Comparison of ENCODE assay signal across 2 cellular contexts in the genomic region with DNA sequence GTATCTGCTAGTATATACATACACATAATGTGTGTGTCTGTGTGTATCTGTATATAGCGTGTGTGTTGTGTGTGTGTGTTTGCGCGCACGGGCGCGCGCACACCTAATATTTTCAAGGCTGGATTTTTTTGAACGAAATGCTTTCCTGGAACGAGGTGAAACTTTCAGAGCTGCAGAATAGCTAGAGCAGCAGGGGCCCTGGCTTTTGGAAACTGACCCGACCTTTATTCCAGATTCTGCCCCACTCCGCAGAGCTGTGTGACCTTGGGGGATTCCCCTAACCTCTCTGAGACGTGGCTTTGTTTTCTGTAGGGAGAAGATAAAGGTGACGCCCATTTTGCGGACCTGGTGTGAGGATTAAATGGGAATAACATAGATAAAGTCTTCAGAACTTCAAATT.
TF ChIP-seq lines count a peak whose summit lies in the region.

No MANE protein-coding gene starts in this region.

TF ChIP-seq in SK-N-SH, 30 proteins besides CTCF, POLR2A, EP300 and RAD21 (continued from another document):
- TF ChIP-seq, protein P1, sequence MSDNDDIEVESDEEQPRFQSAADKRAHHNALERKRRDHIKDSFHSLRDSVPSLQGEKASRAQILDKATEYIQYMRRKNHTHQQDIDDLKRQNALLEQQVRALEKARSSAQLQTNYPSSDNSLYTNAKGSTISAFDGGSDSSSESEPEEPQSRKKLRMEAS (IDR thresholded peaks at IDR 0.05; ENCODE audit: low read depth) = no peak
- no peak for TF ChIP-seq RFX5 (IDR thresholded peaks at IDR 0.05; ENCODE audit: low read length)
- TF ChIP-seq SMC3 (IDR thresholded peaks at IDR 0.05; ENCODE audit: low read depth, low read length) = no peak
- TF ChIP-seq FOSL2 (IDR thresholded peaks at IDR 0.05; ENCODE audit: borderline replicate concordance, low read depth) = no peak
- no peak for TF ChIP-seq ELF1 (IDR thresholded peaks at IDR 0.05)
- no peak for TF ChIP-seq FOXM1 (IDR thresholded peaks at IDR 0.05; ENCODE audit: low read depth)
- TF ChIP-seq CHD2 (IDR thresholded peaks at IDR 0.05; ENCODE audit: low read length, partially characterized antibody) = no peak
- no peak for TF ChIP-seq TCF12 (IDR thresholded peaks at IDR 0.05)
- TF ChIP-seq RCOR1 (IDR thresholded peaks at IDR 0.05; ENCODE audit: low read length) = no peak
- TF ChIP-seq YY1 (IDR thresholded peaks at IDR 0.05; ENCODE audit: low read depth) = no peak
- TF ChIP-seq, protein P2, sequence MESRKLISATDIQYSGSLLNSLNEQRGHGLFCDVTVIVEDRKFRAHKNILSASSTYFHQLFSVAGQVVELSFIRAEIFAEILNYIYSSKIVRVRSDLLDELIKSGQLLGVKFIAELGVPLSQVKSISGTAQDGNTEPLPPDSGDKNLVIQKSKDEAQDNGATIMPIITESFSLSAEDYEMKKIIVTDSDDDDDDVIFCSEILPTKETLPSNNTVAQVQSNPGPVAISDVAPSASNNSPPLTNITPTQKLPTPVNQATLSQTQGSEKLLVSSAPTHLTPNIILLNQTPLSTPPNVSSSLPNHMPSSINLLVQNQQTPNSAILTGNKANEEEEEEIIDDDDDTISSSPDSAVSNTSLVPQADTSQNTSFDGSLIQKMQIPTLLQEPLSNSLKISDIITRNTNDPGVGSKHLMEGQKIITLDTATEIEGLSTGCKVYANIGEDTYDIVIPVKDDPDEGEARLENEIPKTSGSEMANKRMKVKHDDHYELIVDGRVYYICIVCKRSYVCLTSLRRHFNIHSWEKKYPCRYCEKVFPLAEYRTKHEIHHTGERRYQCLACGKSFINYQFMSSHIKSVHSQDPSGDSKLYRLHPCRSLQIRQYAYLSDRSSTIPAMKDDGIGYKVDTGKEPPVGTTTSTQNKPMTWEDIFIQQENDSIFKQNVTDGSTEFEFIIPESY (IDR thresholded peaks at IDR 0.05; ENCODE audit: borderline replicate concordance, low read depth) = no peak
- TF ChIP-seq NRF1 (IDR thresholded peaks at IDR 0.05; ENCODE audit: low read depth, low read length) = no peak
- TF ChIP-seq TEAD4 (IDR thresholded peaks at IDR 0.05; ENCODE audit: borderline replicate concordance, insufficient read depth) = no peak
- TF ChIP-seq EZH2phosphoT487 (IDR thresholded peaks at IDR 0.05; ENCODE audit: borderline replicate concordance, low read depth) = no peak
- no peak for TF ChIP-seq MEF2A (IDR thresholded peaks at IDR 0.05; ENCODE audit: borderline replicate concordance, low read depth)
- TF ChIP-seq, protein P3, sequence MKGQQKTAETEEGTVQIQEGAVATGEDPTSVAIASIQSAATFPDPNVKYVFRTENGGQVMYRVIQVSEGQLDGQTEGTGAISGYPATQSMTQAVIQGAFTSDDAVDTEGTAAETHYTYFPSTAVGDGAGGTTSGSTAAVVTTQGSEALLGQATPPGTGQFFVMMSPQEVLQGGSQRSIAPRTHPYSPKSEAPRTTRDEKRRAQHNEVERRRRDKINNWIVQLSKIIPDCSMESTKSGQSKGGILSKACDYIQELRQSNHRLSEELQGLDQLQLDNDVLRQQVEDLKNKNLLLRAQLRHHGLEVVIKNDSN (IDR thresholded peaks at IDR 0.05; ENCODE audit: borderline replicate concordance, low read depth) = no peak

TF ChIP-seq in SK-N-SH treated with all-trans-retinoic acid at 6 μM for 48 hours, 23 proteins besides CTCF, POLR2A, EP300 and RAD21 (continued from another document):
- TF ChIP-seq, protein P4, sequence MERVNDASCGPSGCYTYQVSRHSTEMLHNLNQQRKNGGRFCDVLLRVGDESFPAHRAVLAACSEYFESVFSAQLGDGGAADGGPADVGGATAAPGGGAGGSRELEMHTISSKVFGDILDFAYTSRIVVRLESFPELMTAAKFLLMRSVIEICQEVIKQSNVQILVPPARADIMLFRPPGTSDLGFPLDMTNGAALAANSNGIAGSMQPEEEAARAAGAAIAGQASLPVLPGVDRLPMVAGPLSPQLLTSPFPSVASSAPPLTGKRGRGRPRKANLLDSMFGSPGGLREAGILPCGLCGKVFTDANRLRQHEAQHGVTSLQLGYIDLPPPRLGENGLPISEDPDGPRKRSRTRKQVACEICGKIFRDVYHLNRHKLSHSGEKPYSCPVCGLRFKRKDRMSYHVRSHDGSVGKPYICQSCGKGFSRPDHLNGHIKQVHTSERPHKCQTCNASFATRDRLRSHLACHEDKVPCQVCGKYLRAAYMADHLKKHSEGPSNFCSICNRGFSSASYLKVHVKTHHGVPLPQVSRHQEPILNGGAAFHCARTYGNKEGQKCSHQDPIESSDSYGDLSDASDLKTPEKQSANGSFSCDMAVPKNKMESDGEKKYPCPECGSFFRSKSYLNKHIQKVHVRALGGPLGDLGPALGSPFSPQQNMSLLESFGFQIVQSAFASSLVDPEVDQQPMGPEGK (CRISPR knock-in tag; IDR thresholded peaks at IDR 0.05; ENCODE audit: borderline replicate concordance) = no peak
- TF ChIP-seq OSR1 (CRISPR knock-in tag; IDR thresholded peaks at IDR 0.05) (no peak), ARNTL (CRISPR knock-in tag; IDR thresholded peaks at IDR 0.05; ENCODE audit: borderline replicate concordance, low read depth) (no peak), ZNF70 (CRISPR knock-in tag; IDR thresholded peaks at IDR 0.05) (no peak), ZFP3 (CRISPR knock-in tag; IDR thresholded peaks at IDR 0.05) (no peak), ZC3H10 (CRISPR knock-in tag; IDR thresholded peaks at IDR 0.05) (no peak), SNAI2 (CRISPR knock-in tag; IDR thresholded peaks at IDR 0.05) (no peak), RARB (CRISPR knock-in tag; IDR thresholded peaks at IDR 0.05) (no peak), TOX (CRISPR knock-in tag; IDR thresholded peaks at IDR 0.05; ENCODE audit: borderline replicate concordance) (no peak), CSDC2 (CRISPR knock-in tag; IDR thresholded peaks at IDR 0.05) (no peak), TCF4 (CRISPR knock-in tag; IDR thresholded peaks at IDR 0.05; ENCODE audit: borderline replicate concordance) (no peak), ZNF565 (CRISPR knock-in tag; conservative IDR thresholded peaks at IDR 0.05; ENCODE audit: low read depth) (no peak)
- TF ChIP-seq, protein P5, sequence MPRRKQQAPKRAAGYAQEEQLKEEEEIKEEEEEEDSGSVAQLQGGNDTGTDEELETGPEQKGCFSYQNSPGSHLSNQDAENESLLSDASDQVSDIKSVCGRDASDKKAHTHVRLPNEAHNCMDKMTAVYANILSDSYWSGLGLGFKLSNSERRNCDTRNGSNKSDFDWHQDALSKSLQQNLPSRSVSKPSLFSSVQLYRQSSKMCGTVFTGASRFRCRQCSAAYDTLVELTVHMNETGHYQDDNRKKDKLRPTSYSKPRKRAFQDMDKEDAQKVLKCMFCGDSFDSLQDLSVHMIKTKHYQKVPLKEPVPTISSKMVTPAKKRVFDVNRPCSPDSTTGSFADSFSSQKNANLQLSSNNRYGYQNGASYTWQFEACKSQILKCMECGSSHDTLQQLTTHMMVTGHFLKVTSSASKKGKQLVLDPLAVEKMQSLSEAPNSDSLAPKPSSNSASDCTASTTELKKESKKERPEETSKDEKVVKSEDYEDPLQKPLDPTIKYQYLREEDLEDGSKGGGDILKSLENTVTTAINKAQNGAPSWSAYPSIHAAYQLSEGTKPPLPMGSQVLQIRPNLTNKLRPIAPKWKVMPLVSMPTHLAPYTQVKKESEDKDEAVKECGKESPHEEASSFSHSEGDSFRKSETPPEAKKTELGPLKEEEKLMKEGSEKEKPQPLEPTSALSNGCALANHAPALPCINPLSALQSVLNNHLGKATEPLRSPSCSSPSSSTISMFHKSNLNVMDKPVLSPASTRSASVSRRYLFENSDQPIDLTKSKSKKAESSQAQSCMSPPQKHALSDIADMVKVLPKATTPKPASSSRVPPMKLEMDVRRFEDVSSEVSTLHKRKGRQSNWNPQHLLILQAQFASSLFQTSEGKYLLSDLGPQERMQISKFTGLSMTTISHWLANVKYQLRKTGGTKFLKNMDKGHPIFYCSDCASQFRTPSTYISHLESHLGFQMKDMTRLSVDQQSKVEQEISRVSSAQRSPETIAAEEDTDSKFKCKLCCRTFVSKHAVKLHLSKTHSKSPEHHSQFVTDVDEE (CRISPR knock-in tag; IDR thresholded peaks at IDR 0.05) = no peak
- TF ChIP-seq, protein P6, sequence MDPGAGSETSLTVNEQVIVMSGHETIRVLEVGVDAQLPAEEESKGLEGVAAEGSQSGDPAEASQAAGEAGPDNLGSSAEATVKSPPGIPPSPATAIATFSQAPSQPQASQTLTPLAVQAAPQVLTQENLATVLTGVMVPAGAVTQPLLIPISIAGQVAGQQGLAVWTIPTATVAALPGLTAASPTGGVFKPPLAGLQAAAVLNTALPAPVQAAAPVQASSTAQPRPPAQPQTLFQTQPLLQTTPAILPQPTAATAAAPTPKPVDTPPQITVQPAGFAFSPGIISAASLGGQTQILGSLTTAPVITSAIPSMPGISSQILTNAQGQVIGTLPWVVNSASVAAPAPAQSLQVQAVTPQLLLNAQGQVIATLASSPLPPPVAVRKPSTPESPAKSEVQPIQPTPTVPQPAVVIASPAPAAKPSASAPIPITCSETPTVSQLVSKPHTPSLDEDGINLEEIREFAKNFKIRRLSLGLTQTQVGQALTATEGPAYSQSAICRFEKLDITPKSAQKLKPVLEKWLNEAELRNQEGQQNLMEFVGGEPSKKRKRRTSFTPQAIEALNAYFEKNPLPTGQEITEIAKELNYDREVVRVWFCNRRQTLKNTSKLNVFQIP (CRISPR knock-in tag; IDR thresholded peaks at IDR 0.05; ENCODE audit: borderline replicate concordance, low read depth) = no peak
